In the genomic region with DNA sequence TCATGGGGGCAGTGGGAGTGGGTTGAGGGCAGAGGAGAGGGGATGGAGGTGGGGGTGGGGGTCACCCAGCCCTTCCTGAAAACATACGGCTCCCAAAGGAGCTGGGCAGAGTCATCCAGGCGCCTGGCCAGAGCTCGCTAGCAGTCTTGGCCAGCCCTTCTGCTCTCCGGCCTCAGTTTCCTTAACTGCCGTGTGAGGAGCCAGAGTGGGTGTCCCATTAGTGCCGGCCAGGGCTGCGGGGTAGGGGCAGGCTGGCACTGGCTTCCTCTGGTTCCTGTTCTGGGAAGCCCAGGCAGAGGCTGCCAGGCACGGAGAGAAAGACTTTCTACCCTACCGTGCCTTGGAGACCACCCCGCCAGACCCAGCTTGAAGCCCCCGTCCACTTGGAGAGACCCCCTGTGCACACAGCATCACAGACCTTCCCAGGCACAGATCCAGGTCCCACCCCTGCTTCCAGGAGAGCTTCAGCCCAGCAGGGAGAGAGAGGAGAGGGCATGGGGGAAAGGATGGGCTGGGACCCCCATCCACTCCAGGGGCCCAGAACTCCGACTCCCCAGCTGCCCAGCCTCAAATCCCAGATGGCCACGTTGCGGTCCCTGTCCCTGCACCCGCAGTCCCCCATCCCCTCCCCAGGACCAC, we compare ENCODE assay signal across 1 cellular context.
TF ChIP-seq lines count a peak whose summit lies in the region.

No MANE protein-coding gene starts in this region.

TF ChIP-seq in SK-N-SH, 30 proteins besides CTCF, POLR2A, EP300 and RAD21 (continued from another document):
- TF ChIP-seq, protein P1, sequence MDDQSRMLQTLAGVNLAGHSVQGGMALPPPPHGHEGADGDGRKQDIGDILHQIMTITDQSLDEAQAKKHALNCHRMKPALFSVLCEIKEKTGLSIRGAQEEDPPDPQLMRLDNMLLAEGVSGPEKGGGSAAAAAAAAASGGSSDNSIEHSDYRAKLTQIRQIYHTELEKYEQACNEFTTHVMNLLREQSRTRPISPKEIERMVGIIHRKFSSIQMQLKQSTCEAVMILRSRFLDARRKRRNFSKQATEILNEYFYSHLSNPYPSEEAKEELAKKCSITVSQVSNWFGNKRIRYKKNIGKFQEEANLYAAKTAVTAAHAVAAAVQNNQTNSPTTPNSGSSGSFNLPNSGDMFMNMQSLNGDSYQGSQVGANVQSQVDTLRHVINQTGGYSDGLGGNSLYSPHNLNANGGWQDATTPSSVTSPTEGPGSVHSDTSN (IDR thresholded peaks at IDR 0.05), result no peak
- TF ChIP-seq NRF1 (IDR thresholded peaks at IDR 0.05; ENCODE audit: low read depth, low read length) (no peak), EZH2phosphoT487 (IDR thresholded peaks at IDR 0.05; ENCODE audit: borderline replicate concordance, low read depth) (no peak), YY1 (IDR thresholded peaks at IDR 0.05; ENCODE audit: low read depth) (no peak), NFIC (IDR thresholded peaks at IDR 0.05; ENCODE audit: borderline replicate concordance) (no peak), FOXM1 (IDR thresholded peaks at IDR 0.05; ENCODE audit: low read depth) (no peak), POLR2AphosphoS5 (IDR thresholded peaks at IDR 0.05; ENCODE audit: low read depth, low read length) (no peak), SMC3 (IDR thresholded peaks at IDR 0.05; ENCODE audit: low read depth, low read length) (no peak)
- TF ChIP-seq, protein P2, sequence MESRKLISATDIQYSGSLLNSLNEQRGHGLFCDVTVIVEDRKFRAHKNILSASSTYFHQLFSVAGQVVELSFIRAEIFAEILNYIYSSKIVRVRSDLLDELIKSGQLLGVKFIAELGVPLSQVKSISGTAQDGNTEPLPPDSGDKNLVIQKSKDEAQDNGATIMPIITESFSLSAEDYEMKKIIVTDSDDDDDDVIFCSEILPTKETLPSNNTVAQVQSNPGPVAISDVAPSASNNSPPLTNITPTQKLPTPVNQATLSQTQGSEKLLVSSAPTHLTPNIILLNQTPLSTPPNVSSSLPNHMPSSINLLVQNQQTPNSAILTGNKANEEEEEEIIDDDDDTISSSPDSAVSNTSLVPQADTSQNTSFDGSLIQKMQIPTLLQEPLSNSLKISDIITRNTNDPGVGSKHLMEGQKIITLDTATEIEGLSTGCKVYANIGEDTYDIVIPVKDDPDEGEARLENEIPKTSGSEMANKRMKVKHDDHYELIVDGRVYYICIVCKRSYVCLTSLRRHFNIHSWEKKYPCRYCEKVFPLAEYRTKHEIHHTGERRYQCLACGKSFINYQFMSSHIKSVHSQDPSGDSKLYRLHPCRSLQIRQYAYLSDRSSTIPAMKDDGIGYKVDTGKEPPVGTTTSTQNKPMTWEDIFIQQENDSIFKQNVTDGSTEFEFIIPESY (IDR thresholded peaks at IDR 0.05; ENCODE audit: borderline replicate concordance, low read depth), result no peak
